1 cellular context compared by ENCODE assay signal in genomic region chr11:33868646-33869461, GRCh38.
TF ChIP-seq lines count a peak whose summit lies in the region.

No MANE protein-coding gene starts in this region.

TF ChIP-seq in WTC11, 78 proteins besides CTCF, POLR2A, EP300 and RAD21 (continued from another document):
- no peak for TF ChIP-seq ZNF281 (CRISPR knock-in tag; IDR thresholded peaks at IDR 0.05)
- TF ChIP-seq ATF1 (CRISPR knock-in tag; IDR thresholded peaks at IDR 0.05) = no peak
- TF ChIP-seq ESRRA (CRISPR knock-in tag; IDR thresholded peaks at IDR 0.05; ENCODE audit: borderline replicate concordance) = no peak
